ENCODE assay signal across 13 cellular contexts in genomic region chr22:29871684-29872083, GRCh38. TPM values are rescaled to one million over a fixed set of nuclear protein-coding genes. Genes with fewer than 3 reads are reported as not detected.
DNase-seq lines count a peak whose midpoint lies in the region; ATAC-seq, FAIRE-seq and TF ChIP-seq lines count a peak whose summit lies in the region.
"Had no signal": no experiment of that assay in that cellular context is flagged by ENCODE, and none has a peak within 500 bp of the region (broad histone marks: within the 10 kb centered on the region; RNA-seq: fewer than 3 reads in every experiment).

No MANE protein-coding gene starts in this region.

- no peak overlapping the region for H3K27ac ChIP-seq in H1 (ENCODE audit: low read depth, low read length)
- peak overlapping the region in 3 of 4 donors; percentile 33 to 49 (median 47) for H3K27ac ChIP-seq in pancreas
- no peak overlapping the region for H3K27ac ChIP-seq in thyroid gland
- H3K27ac ChIP-seq in ascending aorta = no peak overlapping the region
- H3K27ac ChIP-seq: stomach had no signal

- peak overlapping the region; percentile 5 to 43; a peak in 1 of 4 replicates for H3K4me2 ChIP-seq in H1 (ENCODE audit: insufficient read depth in 1 of 2, low read depth in 2 of 2, low read length in 2 of 2)

- no peak overlapping the region for H4K8ac ChIP-seq in H1 (ENCODE audit: extremely low read depth, insufficient read depth, low read length)

- H3K4me3 Mint-ChIP-seq in glutamatergic neuron (ENCODE audit: unreplicated experiment) = no peak overlapping the region
- H3K4me3 Mint-ChIP-seq: activated CD8-positive, alpha-beta T cell treated with anti-CD3 and anti-CD28 coated beads for 36 hours; activated naive CD8-positive, alpha-beta T cell treated with anti-CD3 and anti-CD28 coated beads for 36 hours; effector memory CD8-positive, alpha-beta T cell had no signal

- H4K91ac ChIP-seq in H1 (replicated peaks; ENCODE audit: insufficient read length, low read length) = no peak overlapping the region

- H3K27me3 ChIP-seq in HAP-1 (ENCODE audit: low read depth) = no peaks in the 10 kb centered on the region
- no peaks in the 10 kb centered on the region for H3K27me3 ChIP-seq in H1 (replicated peaks in 1 of 4; ENCODE audit: control insufficient read depth in 3 of 4, extremely low read depth in 1 of 4, insufficient read depth in 3 of 4, low read length in 3 of 4)
- H3K27me3 ChIP-seq in pancreas = no peaks in the 10 kb centered on the region
- no peaks in the 10 kb centered on the region for H3K27me3 ChIP-seq in thyroid gland
- no peaks in the 10 kb centered on the region for H3K27me3 ChIP-seq in ascending aorta
- H3K27me3 ChIP-seq: stomach had no signal

- H2BK120ac ChIP-seq in H1 (replicated peaks; ENCODE audit: low read depth, low read length) = no peak overlapping the region

- H3K4me1 Mint-ChIP-seq in glutamatergic neuron (ENCODE audit: low read depth, unreplicated experiment) = peaks cover 4% of the 10 kb centered on the region

- H3K9ac ChIP-seq in H1 (replicated peaks in 1 of 4; ENCODE audit: extremely low read depth in 1 of 4, low read depth in 3 of 4, low read length in 3 of 4) = no peak overlapping the region

- DNase-seq in HAP-1 (ENCODE audit: low spot score in 2 of 2) = peak; percentile 41 to 48
- DNase-seq in NCI-H345 (lab: John Stamatoyannopoulos, UW) = peak; percentile 69
- peak in 1 of 2 experiments; percentile 45 for DNase-seq in H1 (ENCODE audit: low read depth in 1 of 2, low spot score in 2 of 2)
- no peak for DNase-seq in pancreas
- no peak for DNase-seq in glutamatergic neuron
- DNase-seq in thyroid gland = no peak
- DNase-seq in activated CD4-positive, alpha-beta T cell treated with anti-CD3 and anti-CD28 coated beads for 4 hours = no peak
- DNase-seq in ascending aorta (ENCODE audit: low spot score in 2 of 2) = no peak
- DNase-seq: activated CD8-positive, alpha-beta T cell treated with anti-CD3 and anti-CD28 coated beads for 36 hours; activated naive CD8-positive, alpha-beta T cell treated with anti-CD3 and anti-CD28 coated beads for 36 hours; CD8-positive, alpha-beta memory T cell; effector memory CD8-positive, alpha-beta T cell; stomach had no signal

- no peak overlapping the region for H3K4ac ChIP-seq in H1 (replicated peaks; ENCODE audit: insufficient read length, low read depth, low read length)

- in situ Hi-C loops in HAP-1 (cut with MboI; ENCODE audit: low sequenced_read_pairs) = no loop called here

- TF ChIP-seq EP300 in H1 (IDR thresholded peaks at IDR 0.05; ENCODE audit: borderline replicate concordance in 1 of 2, low read depth in 2 of 2, low read length in 2 of 2) = no peak

- H3K9me3 ChIP-seq in HAP-1 (no peaks in the 10 kb centered on the region), H1 (ENCODE audit: insufficient read depth in 2 of 2, low read depth in 1 of 2, low read length in 1 of 2) (no peaks in the 10 kb centered on the region), pancreas (no peaks in the 10 kb centered on the region), thyroid gland (no peaks in the 10 kb centered on the region), ascending aorta (no peaks in the 10 kb centered on the region)
- H3K9me3 ChIP-seq: stomach had no signal

- H4K5ac ChIP-seq in H1 (ENCODE audit: insufficient read length, low read depth, low read length) = no peak overlapping the region

- peaks cover 2% of the 10 kb centered on the region for H3K27me3 Mint-ChIP-seq in glutamatergic neuron (ENCODE audit: unreplicated experiment)
- H3K27me3 Mint-ChIP-seq: activated CD8-positive, alpha-beta T cell treated with anti-CD3 and anti-CD28 coated beads for 36 hours; activated naive CD8-positive, alpha-beta T cell treated with anti-CD3 and anti-CD28 coated beads for 36 hours had no signal

- CTCF ChIA-PET in H1 (lab: Charles Lee; ENCODE audit: partially characterized antibody) = interaction anchor here (0.6 to 1.6 kb wide), 5 partner anchors 34 to 1301 kb away, joined by 3 to 4 read pairs (median 3); no protein-coding TSS in a partner anchor

- peak overlapping the region; percentile 94 for H2AFZ ChIP-seq in H1 (ENCODE audit: low read length)

- H3K18ac ChIP-seq in H1 (ENCODE audit: extremely low read depth, low read length) = no peak overlapping the region; the same call in 1 of the 2 replicates

- no peak for TF ChIP-seq POLR2A in H1 (IDR thresholded peaks at IDR 0.05; ENCODE audit: control extremely low read depth in 1 of 2, low read depth in 2 of 2, low read length in 2 of 2)
- TF ChIP-seq POLR2A in thyroid gland (IDR thresholded peaks at IDR 0.05) = no peak

- no peaks in the 10 kb centered on the region for H4K20me1 ChIP-seq in H1 (replicated peaks in 1 of 2; ENCODE audit: control insufficient read depth in 1 of 2, insufficient read depth in 2 of 2, low read length in 2 of 2)

- no peak overlapping the region for H3K14ac ChIP-seq in H1 (ENCODE audit: insufficient read length)

- TF ChIP-seq RAD21 in H1 (IDR thresholded peaks at IDR 0.05 in 1 of 2, conservative IDR thresholded peaks at IDR 0.05 in 1 of 2; ENCODE audit: low read depth in 2 of 2, low read length in 2 of 2) = no peak

- H3K23me2 ChIP-seq in H1 (ENCODE audit: low read depth, low read length) = no peaks in the 10 kb centered on the region

- POLR2A ChIA-PET in H1 (lab: Charles Lee; ENCODE audit: partially characterized antibody) = no interaction called here

- H2BK12ac ChIP-seq in H1 (ENCODE audit: low read depth, low read length) = no peak overlapping the region

- no peaks in the 10 kb centered on the region for H3K79me2 ChIP-seq in H1 (ENCODE audit: control insufficient read depth in 1 of 2, insufficient read depth in 2 of 2, low read length in 2 of 2)

- H3K36me3 ChIP-seq in HAP-1 (replicated peaks) (no peaks in the 10 kb centered on the region), H1 (ENCODE audit: control insufficient read depth in 2 of 4, insufficient read depth in 4 of 4, low read length in 3 of 4) (no peaks in the 10 kb centered on the region), pancreas (no peaks in the 10 kb centered on the region), thyroid gland (no peaks in the 10 kb centered on the region), ascending aorta (no peaks in the 10 kb centered on the region)
- H3K36me3 ChIP-seq: stomach had no signal

- H3K36me3 Mint-ChIP-seq in glutamatergic neuron (ENCODE audit: unreplicated experiment) = no peaks in the 10 kb centered on the region
- H3K36me3 Mint-ChIP-seq: activated naive CD8-positive, alpha-beta T cell treated with anti-CD3 and anti-CD28 coated beads for 36 hours; CD8-positive, alpha-beta memory T cell had no signal

- H3K56ac ChIP-seq in H1 (replicated peaks; ENCODE audit: insufficient read length, low read depth, low read length) = no peak overlapping the region

- FAIRE-seq in H1 (lab: Jason Lieb, UNC) = no peak
- no peak for FAIRE-seq in pancreas (lab: Jason Lieb, UNC)

- no peak overlapping the region for H2BK5ac ChIP-seq in H1 (ENCODE audit: low read depth, low read length)

- peak; percentile 48 to 84 (median 76) for ATAC-seq in pancreas
- ATAC-seq: activated CD8-positive, alpha-beta T cell treated with anti-CD3 and anti-CD28 coated beads for 36 hours; effector memory CD8-positive, alpha-beta T cell had no signal

- no peak overlapping the region for H3K23ac ChIP-seq in H1 (ENCODE audit: insufficient read length)

- H3K4me3 ChIP-seq in HAP-1 (no peak overlapping the region), H1 (ENCODE audit: extremely low read depth in 1 of 4, insufficient read depth in 2 of 4, low read depth in 3 of 4, low read length in 4 of 4) (no peak overlapping the region), pancreas (no peak overlapping the region), thyroid gland (replicated peaks in 1 of 3) (no peak overlapping the region), ascending aorta (no peak overlapping the region)
- H3K4me3 ChIP-seq: stomach had no signal

- TF ChIP-seq CTCF in H1 (IDR thresholded peaks at IDR 0.05; ENCODE audit: control extremely low read depth in 1 of 3, insufficient read depth in 1 of 3, low read depth in 1 of 3, low read length in 3 of 3) (no peak), pancreas (IDR thresholded peaks at IDR 0.05) (no peak), glutamatergic neuron (IDR thresholded peaks at IDR 0.05; ENCODE audit: partially characterized antibody, unreplicated experiment) (no peak), thyroid gland (IDR thresholded peaks at IDR 0.05) (no peak), ascending aorta (IDR thresholded peaks at IDR 0.05) (no peak)

- no peak overlapping the region for H2AK5ac ChIP-seq in H1 (ENCODE audit: low read depth, low read length)

- no peak overlapping the region for H2BK20ac ChIP-seq in H1 (ENCODE audit: low read length)

- no peaks in the 10 kb centered on the region for H3K79me1 ChIP-seq in H1 (ENCODE audit: low read depth, low read length)

- H3K4me1 ChIP-seq in HAP-1 (peaks cover 4% of the 10 kb centered on the region), H1 (replicated peaks in 1 of 4; ENCODE audit: control insufficient read depth in 3 of 4, insufficient read depth in 4 of 4, low read length in 3 of 4) (peaks cover 0 to 9% (median 4%) of the 10 kb centered on the region in 4 experiments; a peak in 5 of 7 replicates), pancreas (no peaks in the 10 kb centered on the region), thyroid gland (no peaks in the 10 kb centered on the region), ascending aorta (no peaks in the 10 kb centered on the region)

- H2BK15ac ChIP-seq in H1 (ENCODE audit: low read length) = no peak overlapping the region

- no peak overlapping the region for H3K27ac Mint-ChIP-seq in glutamatergic neuron (ENCODE audit: unreplicated experiment)
- H3K27ac Mint-ChIP-seq: activated CD8-positive, alpha-beta T cell treated with anti-CD3 and anti-CD28 coated beads for 36 hours; activated naive CD8-positive, alpha-beta T cell treated with anti-CD3 and anti-CD28 coated beads for 36 hours; effector memory CD8-positive, alpha-beta T cell had no signal

- 68% methylated on average over 5 of the region's 5 CpGs; no CpG with 5 or more reads in 1 of the 2 experiments for WGBS in H1 (ENCODE audit: extremely low coverage in 1 of 2, insufficient coverage in 1 of 2, insufficient read length in 1 of 2, insufficient replicate concordance in 2 of 2, low coverage in 1 of 2, low lambda C conversion rate in 2 of 2, missing lambda C conversion rate in 1 of 2), 2 experiments
- WGBS in pancreas, 2 donors = 51 to 60% methylated on average over 5 of the region's 5 CpGs
- 61 to 70% methylated on average over 5 of the region's 5 CpGs for WGBS in thyroid gland, 2 donors

- H3K9me3 Mint-ChIP-seq in glutamatergic neuron (ENCODE audit: unreplicated experiment) = no peaks in the 10 kb centered on the region
- H3K9me3 Mint-ChIP-seq: activated CD8-positive, alpha-beta T cell treated with anti-CD3 and anti-CD28 coated beads for 36 hours; activated naive CD8-positive, alpha-beta T cell treated with anti-CD3 and anti-CD28 coated beads for 36 hours; CD8-positive, alpha-beta memory T cell; effector memory CD8-positive, alpha-beta T cell had no signal

- intact Hi-C loops in pancreas (cut with DNase I) = no loop called here
- intact Hi-C loops in thyroid gland (cut with DNase I) = no loop called here
- intact Hi-C loops in ascending aorta (cut with DNase I) = no loop called here

RNA-seq across cellular contexts. Expression of gene MTMR3, which starts 11.3 kb away (rescaled TPM):
- 18.5 and 20.2 TPM in 2 replicates for total RNA-seq in H1 (2021; fragmentation: NEBNext Ultra II Directional; extraction: Animal tissue kit (Norgen Biotek cat#: 25700))
- polyA plus RNA-seq in H1 (2011; rRNA removed) = 16.9 and 23.4 TPM in 2 replicates
- polyA plus RNA-seq in H1 (2011; cell fraction: cytosol; rRNA removed) = 18.1 TPM
- 88.0 TPM for polyA plus RNA-seq in H1 (2011; cell fraction: nucleus; rRNA removed)
- polyA plus RNA-seq in H1 (2012, experiment 1 of 2) = 10.5 to 13.3 TPM (median 12.5 TPM) in 4 replicates
- 1.7 TPM for polyA plus RNA-seq in H1 (2012, experiment 2 of 2)
- 6.5 TPM for polyA plus RNA-seq in H1 (2013, experiment 1 of 2)
- polyA plus RNA-seq in H1 (2013, experiment 2 of 2) = 6.1 TPM
- 39.9 and 47.3 TPM in 2 replicates for polyA minus RNA-seq in H1 (2011; rRNA and poly(A)+ RNA removed)
- polyA minus RNA-seq in H1 (2011; cell fraction: cytosol; rRNA and poly(A)+ RNA removed) = 14.8 TPM
- polyA minus RNA-seq in H1 (2011; cell fraction: nucleus; rRNA and poly(A)+ RNA removed) = 35.2 TPM
- 10 to 100 TPM; 15.5 to 32.5 (median 21.0) TPM for total RNA-seq in pancreas
- polyA plus RNA-seq in pancreas = 10 to 100 TPM; 16.9 to 19.7 TPM
- total RNA-seq in glutamatergic neuron (ENCODE audit: unreplicated experiment) = 51.7 TPM
- total RNA-seq in thyroid gland = 100 to 1,000 TPM in 1 of 4 donors, 10 to 100 TPM in 3; 52.8 to 101 (median 69.1) TPM
- 26.1 TPM for total RNA-seq in ascending aorta

RNA-seq across cellular contexts. Expression of gene ASCC2, which starts 33.6 kb away (rescaled TPM):
- total RNA-seq in H1 (2021; fragmentation: NEBNext Ultra II Directional; extraction: Animal tissue kit (Norgen Biotek cat#: 25700)) = 35.8 and 35.9 TPM in 2 replicates
- polyA plus RNA-seq in H1 (2011; rRNA removed) = 35.0 and 40.4 TPM in 2 replicates
- 36.5 TPM for polyA plus RNA-seq in H1 (2011; cell fraction: cytosol; rRNA removed)
- polyA plus RNA-seq in H1 (2011; cell fraction: nucleus; rRNA removed) = 67.0 TPM
- polyA plus RNA-seq in H1 (2012, experiment 1 of 2) = 37.2 to 43.7 TPM (median 38.4 TPM) in 4 replicates
- 18.2 TPM for polyA plus RNA-seq in H1 (2012, experiment 2 of 2)
- 28.8 TPM for polyA plus RNA-seq in H1 (2013, experiment 1 of 2)
- 30.0 TPM for polyA plus RNA-seq in H1 (2013, experiment 2 of 2)
- 43.7 and 44.7 TPM in 2 replicates for polyA minus RNA-seq in H1 (2011; rRNA and poly(A)+ RNA removed)
- polyA minus RNA-seq in H1 (2011; cell fraction: cytosol; rRNA and poly(A)+ RNA removed) = 21.7 TPM
- 39.6 TPM for polyA minus RNA-seq in H1 (2011; cell fraction: nucleus; rRNA and poly(A)+ RNA removed)
- 10 to 100 TPM; 26.4 to 34.2 (median 28.7) TPM for total RNA-seq in pancreas
- 10 to 100 TPM; 58.6 to 66.6 TPM for polyA plus RNA-seq in pancreas
- 67.8 TPM for total RNA-seq in glutamatergic neuron (ENCODE audit: unreplicated experiment)
- total RNA-seq in thyroid gland = 10 to 100 TPM; 47.6 to 66.8 (median 51.3) TPM
- total RNA-seq in ascending aorta = 24.9 TPM

Comparison
In these comparisons a context has a peak if more than half of its experiments do, and no peak if none do; other contexts are left out.
1. DNase-seq: peak in HAP-1 (2 of 2) and NCI-H345 (single experiment); none in pancreas (0 of 6), glutamatergic neuron (single experiment), thyroid gland (0 of 2), activated CD4-positive, alpha-beta T cell treated with anti-CD3 and anti-CD28 coated beads for 4 hours (0 of 2) and ascending aorta (0 of 2).
2. H3K27ac ChIP-seq: peak in pancreas (3 of 4); none in H1 (single experiment), thyroid gland (0 of 3) and ascending aorta (0 of 2).